In genomic region chr4:188812644-188813043, GRCh38 we compare ENCODE assay signal across 7 cellular contexts.
"Had no signal": no experiment of that assay in that cellular context is flagged by ENCODE, and none has a peak within 500 bp of the region (broad histone marks: within the 10 kb centered on the region; RNA-seq: fewer than 3 reads in every experiment).

No MANE protein-coding gene starts in this region.

- DNase-seq: GM23248, GOT3, H9, HCEC 1CT, KG1 had no signal

- H3K36me3 Mint-ChIP-seq: IgD-negative memory B cell had no signal

- ATAC-seq: K562 had no signal

- H3K4me3 Mint-ChIP-seq: H9, IgD-negative memory B cell had no signal

- H3K4me1 Mint-ChIP-seq: IgD-negative memory B cell had no signal

- H3K27ac Mint-ChIP-seq: H9, IgD-negative memory B cell had no signal

- H3K27me3 Mint-ChIP-seq: IgD-negative memory B cell had no signal
